ENCODE assay signal across 17 cellular contexts in genomic region chr20:56004611-56005388, GRCh38. TPM values are rescaled to one million over a fixed set of nuclear protein-coding genes. Genes with fewer than 3 reads are reported as not detected.
DNase-seq lines count a peak whose midpoint lies in the region; ATAC-seq, FAIRE-seq and TF ChIP-seq lines count a peak whose summit lies in the region.
"Had no signal": no experiment of that assay in that cellular context is flagged by ENCODE, and none has a peak within 500 bp of the region (broad histone marks: within the 10 kb centered on the region; RNA-seq: fewer than 3 reads in every experiment).

No MANE protein-coding gene starts in this region.

- no peak for FAIRE-seq in small intestine (lab: Jason Lieb, UNC)
- FAIRE-seq: H54 had no signal

- H3K4me1 ChIP-seq in H9 (ENCODE audit: insufficient read depth, low read length): no peaks in the 10 kb centered on the region; the same call in 1 of the 2 replicates
- no peaks in the 10 kb centered on the region for H3K4me1 ChIP-seq in psoas muscle
- no peaks in the 10 kb centered on the region for H3K4me1 ChIP-seq in small intestine (ENCODE audit: control insufficient read depth in 2 of 2, insufficient read depth in 1 of 2, low read depth in 1 of 2, low read length in 1 of 2)

- H3K4me2 ChIP-seq in H9 (ENCODE audit: insufficient read depth, insufficient read length, low read length): peak overlapping the region; percentile 55

- H2AFZ ChIP-seq in H9 (ENCODE audit: low read length): no peak overlapping the region

- H2BK20ac ChIP-seq in H9 (ENCODE audit: low read depth, low read length, poor library complexity, severe bottlenecking): no peak overlapping the region

- no CpG with 5 or more reads among the region's 70 CpGs for WGBS in H9 (ENCODE audit: extremely low coverage, insufficient read length, low lambda C conversion rate)
- 2% methylated on average over 65 to 70 of the region's 70 CpGs for WGBS in psoas muscle, 3 donors
- 9 to 41% (median 38%) methylated on average over 67 to 70 of the region's 70 CpGs for WGBS in small intestine, 3 donors

- H3K9me3 Mint-ChIP-seq in H9: peaks cover 76 to 84% of the 10 kb centered on the region in 2 experiments

- H2BK15ac ChIP-seq in H9 (ENCODE audit: low read depth, low read length): no peak overlapping the region

- no peaks in the 10 kb centered on the region for H3K79me2 ChIP-seq in H9 (ENCODE audit: insufficient read depth, low read length)

- H3K36me3 ChIP-seq in psoas muscle (ENCODE audit: insufficient read depth in 1 of 2, low read depth in 1 of 2) (no peaks in the 10 kb centered on the region), small intestine (ENCODE audit: control insufficient read depth in 2 of 2, insufficient read depth in 2 of 2, low read length in 2 of 2) (no peaks in the 10 kb centered on the region)

- no peaks in the 10 kb centered on the region for H3K4me1 Mint-ChIP-seq in H9
- H3K4me1 Mint-ChIP-seq: IgD-negative memory B cell had no signal

- no peak overlapping the region for H3K4ac ChIP-seq in H9 (ENCODE audit: low read depth, low read length)

- H3K27ac ChIP-seq in H9 (ENCODE audit: insufficient read length, low read depth, low read length): no peak overlapping the region
- peak overlapping the region in 35 of 59 donors; percentile 9 to 76 (median 50) for H3K27ac ChIP-seq in dorsolateral prefrontal cortex
- H3K27ac ChIP-seq in psoas muscle: no peak overlapping the region
- no peak overlapping the region for H3K27ac ChIP-seq in small intestine (ENCODE audit: low read depth in 1 of 2, low read length in 1 of 2)

- no peak overlapping the region for H3K23ac ChIP-seq in H9 (ENCODE audit: insufficient read length, low read depth, low read length)

- no peak overlapping the region for H3K18ac ChIP-seq in H9 (ENCODE audit: insufficient read length, low read depth, low read length)

- H3K79me1 ChIP-seq in H9 (ENCODE audit: insufficient read depth, low read depth, low read length, poor library complexity, severe bottlenecking): no peaks in the 10 kb centered on the region

- H3K9me3 ChIP-seq in H9 (ENCODE audit: control insufficient read depth, low read depth, low read length): peaks cover 20% of the 10 kb centered on the region
- H3K9me3 ChIP-seq in psoas muscle: no peaks in the 10 kb centered on the region
- H3K9me3 ChIP-seq in small intestine (ENCODE audit: control insufficient read depth, low read depth): no peaks in the 10 kb centered on the region

- H3K9ac ChIP-seq in H9 (ENCODE audit: extremely low read depth, insufficient read length, low read length): no peak overlapping the region

- H4K91ac ChIP-seq in H9 (ENCODE audit: insufficient read length, low read depth, low read length): no peak overlapping the region

- H4K5ac ChIP-seq in H9 (ENCODE audit: insufficient read length, low read depth, low read length): no peak overlapping the region

- no peak for ATAC-seq in psoas muscle
- no peak for ATAC-seq in stimulated activated naive CD8-positive, alpha-beta T cell treated with anti-CD3 and anti-CD28 coated beads, Interleukin-15, Interleukin-2, amounts not matched to agents 100 U/mL and 50 U/mL, for 24 hours
- ATAC-seq: PC-3 had no signal

- TF ChIP-seq CTCF in H9 (conservative IDR thresholded peaks at IDR 0.05): no peak
- TF ChIP-seq CTCF in dorsolateral prefrontal cortex (IDR thresholded peaks at IDR 0.05 in 54 of 56, conservative IDR thresholded peaks at IDR 0.05 in 2 of 56; ENCODE audit: low read depth in 1 of 56, partially characterized antibody in 56 of 56): no peak
- no peak for TF ChIP-seq CTCF in psoas muscle (IDR thresholded peaks at IDR 0.05)

- H3K27me3 ChIP-seq in H9 (ENCODE audit: insufficient read depth, low read length) (peaks cover 30% of the 10 kb centered on the region; the same call in 1 of the 2 replicates), dorsolateral prefrontal cortex (peaks cover 0 to 75% (median 41%) of the 10 kb centered on the region in 45 donors), psoas muscle (ENCODE audit: insufficient read depth in 3 of 3, low read length in 2 of 3) (peaks cover 0 to 32% (median 11%) of the 10 kb centered on the region in 3 donors), small intestine (ENCODE audit: control insufficient read depth in 2 of 2, insufficient read depth in 2 of 2, low read length in 2 of 2) (peaks cover 0 to 8% of the 10 kb centered on the region in 2 donors)

- H3K56ac ChIP-seq in H9 (ENCODE audit: insufficient read length, low read depth, low read length): no peak overlapping the region

- intact Hi-C loops in dorsolateral prefrontal cortex (cut with DNase I) (no loop called here), psoas muscle (cut with DNase I) (no loop called here)

- no peak overlapping the region for H2AK5ac ChIP-seq in H9 (ENCODE audit: insufficient read length, low read length)

- peaks cover 10 to 20% (median 14%) of the 10 kb centered on the region in 3 experiments for H3K36me3 Mint-ChIP-seq in H9 (ENCODE audit: insufficient read depth in 1 of 3, low read depth in 3 of 3)
- H3K36me3 Mint-ChIP-seq: IgD-negative memory B cell had no signal

- no peak overlapping the region for H2BK120ac ChIP-seq in H9 (ENCODE audit: low read depth, low read length, poor library complexity, severe bottlenecking)

- H3K4me3 Mint-ChIP-seq in H9: no peak overlapping the region; a peak in 2 of 5 replicates
- H3K4me3 Mint-ChIP-seq: IgD-negative memory B cell had no signal

- H4K20me1 ChIP-seq in H9 (ENCODE audit: control insufficient read depth, insufficient read depth, insufficient read length): no peaks in the 10 kb centered on the region

- no peak overlapping the region for H3K27ac Mint-ChIP-seq in H9
- H3K27ac Mint-ChIP-seq: IgD-negative memory B cell had no signal

- no peaks in the 10 kb centered on the region for H3K27me3 Mint-ChIP-seq in H9 (ENCODE audit: low read depth)

- H3K23me2 ChIP-seq in H9 (ENCODE audit: insufficient read length, low read depth, low read length, poor library complexity, severe bottlenecking): no peaks in the 10 kb centered on the region

- no peak overlapping the region for H2BK12ac ChIP-seq in H9 (ENCODE audit: insufficient read length, low read depth, low read length)

- no peak overlapping the region for H3T11ph ChIP-seq in H9 (ENCODE audit: low read length)

- peak overlapping the region in 57 of 59 donors; percentile 4 to 68 (median 51) for H3K4me3 ChIP-seq in dorsolateral prefrontal cortex
- H3K4me3 ChIP-seq in psoas muscle: peak overlapping the region; percentile 22
- H3K4me3 ChIP-seq in small intestine (ENCODE audit: low read depth in 1 of 2, low read length in 2 of 2): no peak overlapping the region

- H3K14ac ChIP-seq in H9 (ENCODE audit: insufficient read depth, low read length): no peak overlapping the region

- H2BK5ac ChIP-seq in H9 (ENCODE audit: insufficient read length, low read length): no peak overlapping the region

- H4K8ac ChIP-seq in H9 (replicated peaks; ENCODE audit: insufficient read length, low read depth, low read length): no peak overlapping the region

- DNase-seq in H9: peak; percentile 29
- peak in 1 of 10 donors; percentile 11 for DNase-seq in dorsolateral prefrontal cortex
- DNase-seq in iPS-NIHi11 (ENCODE audit: low spot score): peak; percentile 16
- no peak for DNase-seq in psoas muscle
- no peak for DNase-seq in NCI-H446 (lab: John Stamatoyannopoulos, UW)
- no peak for DNase-seq in small intestine
- no peak for DNase-seq in stimulated activated naive CD8-positive, alpha-beta T cell treated with anti-CD3 and anti-CD28 coated beads, Interleukin-15, Interleukin-2, amounts not matched to agents 100 U/mL and 50 U/mL, for 24 hours
- DNase-seq: MV-4-11; NCI-H1436; NCI-H2029 treated with DMSO at 0.1 percent for 48 hours; NCI-H524 treated with DMSO at 0.1 percent for 48 hours; NK-92 treated with Interleukin-12 subunit alpha and Interleukin-12 subunit beta, amount 100 ng/mL, for 24 hours; PC-3 had no signal

RNA-seq across cellular contexts. Expression of gene CBLN4, which starts 0.5 kb away (rescaled TPM):
- total RNA-seq in H9 (2021) (not detected in 2 replicates), dorsolateral prefrontal cortex (10 to 100 TPM in 112 of 120 experiments, 1 to 10 TPM in 8; 3.0 to 55.0 (median 20.6) TPM), psoas muscle (under 1 TPM in 1 of 4 donors, not detected in 3; 0.11 TPM)
- polyA plus RNA-seq in psoas muscle (under 1 TPM; 0.01 to 0.05 (median 0.03) TPM), small intestine (under 1 TPM in 1 of 3 donors, not detected in 2; 0.04 TPM)
- total RNA-seq: PC-3, SK-MEL-5 had no signal
- polyA plus RNA-seq: BJ, IgD-negative memory B cell had no signal

Comparison
In these comparisons a context has a peak if more than half of its experiments do, and no peak if none do; other contexts are left out.
1. DNase-seq: peak in H9 (single experiment) and iPS-NIHi11 (single experiment); none in psoas muscle (0 of 2), NCI-H446 (0 of 2), small intestine (single experiment) and stimulated activated naive CD8-positive, alpha-beta T cell treated with anti-CD3 and anti-CD28 coated beads, Interleukin-15, Interleukin-2, amounts not matched to agents 100 U/mL and 50 U/mL, for 24 hours (single experiment).
2. H3K27ac ChIP-seq: peak in dorsolateral prefrontal cortex (35 of 59); none in H9 (single experiment), psoas muscle (single experiment) and small intestine (0 of 2).
3. H3K4me3 ChIP-seq: peak in dorsolateral prefrontal cortex (57 of 59) and psoas muscle (single experiment); none in small intestine (0 of 2).